Comparison of ENCODE assay signal across 1 cellular context in genomic region chr7:23239709-23240108, GRCh38.
TF ChIP-seq lines count a peak whose summit lies in the region.

No MANE protein-coding gene starts in this region.

TF ChIP-seq in K562, 482 proteins besides CTCF, POLR2A, EP300 and RAD21:
- TF ChIP-seq STAT6 (CRISPR knock-in tag; IDR thresholded peaks at IDR 0.05) (no peak), MCM3 (IDR thresholded peaks at IDR 0.05) (no peak), ELK1 (CRISPR knock-in tag; IDR thresholded peaks at IDR 0.05) (no peak), KLF16 (IDR thresholded peaks at IDR 0.05) (no peak)
